8 cellular contexts compared by ENCODE assay signal in genomic region chr15:57705746-57706404, GRCh38. TPM values are rescaled to one million over a fixed set of nuclear protein-coding genes. Genes with fewer than 3 reads are reported as not detected.
A peak's percentile ranks its signal among the peaks of the same experiment; 100 is the strongest.
DNase-seq lines count a peak whose midpoint lies in the region; ATAC-seq and TF ChIP-seq lines count a peak whose summit lies in the region.

No MANE protein-coding gene starts in this region.

- in situ Hi-C loops in brain microvascular endothelial cell (cut with HindIII; ENCODE audit: low pct_ligation_motif_present, low sequenced_read_pairs), result no loop called here

- peak overlapping the region; percentile 84 for H3K27ac Mint-ChIP-seq in activated T-cell treated with anti-CD3 and anti-CD28 coated beads, Interleukin-2, amount 50 U/mL, for 72 hours
- peak overlapping the region; percentile 87 for H3K27ac Mint-ChIP-seq in memory B cell

- H3K4me3 Mint-ChIP-seq in activated T-cell treated with anti-CD3 and anti-CD28 coated beads, Interleukin-2, amount 50 U/mL, for 72 hours, result peak overlapping the region; percentile 86 to 96
- peak overlapping the region; percentile 85 for H3K4me3 Mint-ChIP-seq in memory B cell

- H3K4me1 Mint-ChIP-seq in activated T-cell treated with anti-CD3 and anti-CD28 coated beads, Interleukin-2, amount 50 U/mL, for 72 hours (ENCODE audit: low read depth), result peaks cover 60% of the 10 kb centered on the region
- peaks cover 18% of the 10 kb centered on the region for H3K4me1 Mint-ChIP-seq in memory B cell

- H3K27me3 ChIP-seq in brain microvascular endothelial cell (replicated peaks), result no peaks in the 10 kb centered on the region

- H3K36me3 Mint-ChIP-seq in activated T-cell treated with anti-CD3 and anti-CD28 coated beads, Interleukin-2, amount 50 U/mL, for 72 hours (ENCODE audit: insufficient read depth in 2 of 2), result peaks cover 2 to 10% of the 10 kb centered on the region in 2 donors
- H3K36me3 Mint-ChIP-seq in memory B cell, result peaks cover 9% of the 10 kb centered on the region

- peak in 1 of 2 donors; percentile 6 for DNase-seq in activated T-cell treated with anti-CD3 and anti-CD28 coated beads, Interleukin-2, amount 50 U/mL, for 72 hours
- DNase-seq in activated T-cell treated with anti-CD3 and anti-CD28 coated beads for 4 hours, result no peak
- no peak for DNase-seq in brain microvascular endothelial cell
- no peak for DNase-seq in memory B cell (ENCODE audit: low spot score in 2 of 2)
- DNase-seq in NCI-H226, result no peak
- DNase-seq in occipital lobe (lab: John Stamatoyannopoulos, UW), result no peak
- DNase-seq in activated gamma-delta T cell (lab: John Stamatoyannopoulos, UW), result no peak

- no peak for TF ChIP-seq CTCF in brain microvascular endothelial cell (IDR thresholded peaks at IDR 0.05; ENCODE audit: low read depth, low read length, missing control alignments)

- H3K27me3 Mint-ChIP-seq in activated T-cell treated with anti-CD3 and anti-CD28 coated beads, Interleukin-2, amount 50 U/mL, for 72 hours (ENCODE audit: low read depth), result no peaks in the 10 kb centered on the region
- peaks cover 4% of the 10 kb centered on the region for H3K27me3 Mint-ChIP-seq in memory B cell

- no peaks in the 10 kb centered on the region for H3K4me1 ChIP-seq in urinary bladder (ENCODE audit: insufficient read depth)

- H3K9me3 Mint-ChIP-seq in activated T-cell treated with anti-CD3 and anti-CD28 coated beads, Interleukin-2, amount 50 U/mL, for 72 hours, result peaks cover 0 to 2% of the 10 kb centered on the region in 2 donors
- H3K9me3 Mint-ChIP-seq in memory B cell, result no peaks in the 10 kb centered on the region

- H3K27ac ChIP-seq in brain microvascular endothelial cell, result peak overlapping the region; percentile 90
- peak overlapping the region; percentile 76 for H3K27ac ChIP-seq in urinary bladder (ENCODE audit: low read depth)

- H3K4me3 ChIP-seq in brain microvascular endothelial cell (ENCODE audit: low read depth, low read length), result peak overlapping the region; percentile 94
- H3K4me3 ChIP-seq in urinary bladder (ENCODE audit: low read depth, low read length), result peak overlapping the region; percentile 75

- 76% methylated on average over 12 of the region's 12 CpGs for WGBS in urinary bladder

- H3K36me3 ChIP-seq in brain microvascular endothelial cell (replicated peaks) (peaks cover 13% of the 10 kb centered on the region), urinary bladder (ENCODE audit: insufficient read depth) (no peaks in the 10 kb centered on the region)

- peak; percentile 6 to 8 for ATAC-seq in activated T-cell treated with anti-CD3 and anti-CD28 coated beads, Interleukin-2, amount 50 U/mL, for 72 hours (replicated peaks in 1 of 2)
- ATAC-seq in memory B cell (ENCODE audit: low read depth), result no peak

RNA-seq across cellular contexts. Expression of gene POLR2M, which starts 0.6 kb away (rescaled TPM):
- 10 to 100 TPM; 67.1 to 87.9 TPM for total RNA-seq in activated T-cell treated with anti-CD3 and anti-CD28 coated beads, Interleukin-2, amount 50 U/mL, for 72 hours
- total RNA-seq in urinary bladder (320 TPM), occipital lobe (305 TPM)
- polyA plus RNA-seq in urinary bladder, result 195 TPM
